Comparison of ENCODE assay signal across 23 cellular contexts in genomic region chr20:57806975-57807374, GRCh38.
A peak's percentile ranks its signal among the peaks of the same experiment; 100 is the strongest.
DNase-seq lines count a peak whose midpoint lies in the region; ATAC-seq and TF ChIP-seq lines count a peak whose summit lies in the region.
"Had no signal": no experiment of that assay in that cellular context is flagged by ENCODE, and none has a peak within 500 bp of the region (broad histone marks: within the 10 kb centered on the region; RNA-seq: fewer than 3 reads in every experiment).

No MANE protein-coding gene starts in this region.

- no peak for TF ChIP-seq POLR2A in spleen (IDR thresholded peaks at IDR 0.05)

- H3K4me1 ChIP-seq in osteoblast (ENCODE audit: insufficient read depth, low read length) (no peaks in the 10 kb centered on the region), spleen (no peaks in the 10 kb centered on the region)
- H3K4me1 ChIP-seq: BE2C had no signal

- H3K27ac ChIP-seq in osteoblast (ENCODE audit: low read depth, low read length) = no peak overlapping the region
- no peak overlapping the region for H3K27ac ChIP-seq in spleen
- H3K27ac ChIP-seq: BLaER1 treated with 17β-estradiol and CSF1 and Interleukin-3, amounts not matched to agents 10 nM and 100 nM had no signal

- ATAC-seq in activated naive CD8-positive, alpha-beta T cell treated with anti-CD3 and anti-CD28 coated beads, Interleukin-2, amount 50 U/mL, for 24 hours = no peak
- ATAC-seq: A549, GM12878, GM23338, HCT116 had no signal

- no peaks in the 10 kb centered on the region for H3K9me3 ChIP-seq in osteoblast (ENCODE audit: low read depth, low read length)
- no peaks in the 10 kb centered on the region for H3K9me3 ChIP-seq in spleen
- H3K9me3 ChIP-seq: A549; BE2C; BLaER1 treated with 17β-estradiol and CSF1 and Interleukin-3, amounts not matched to agents 10 nM and 100 nM had no signal

- intact Hi-C loops in spleen (cut with DNase I; ENCODE audit: low total_unique reads) = no loop called here

- H3K27me3 ChIP-seq in osteoblast (ENCODE audit: insufficient read depth, low read length) = peaks cover 8% of the 10 kb centered on the region
- H3K27me3 ChIP-seq in spleen (replicated peaks in 1 of 7) = peaks cover 0 to 9% (median 0%) of the 10 kb centered on the region in 7 donors
- H3K27me3 ChIP-seq: BE2C; BLaER1 treated with 17β-estradiol and CSF1 and Interleukin-3, amounts not matched to agents 10 nM and 100 nM had no signal

- H3K79me2 ChIP-seq in osteoblast (ENCODE audit: insufficient read depth, low read length) = no peaks in the 10 kb centered on the region

- no peaks in the 10 kb centered on the region for H3K27me3 Mint-ChIP-seq in chondrocyte (ENCODE audit: low read depth)
- peaks cover 7% of the 10 kb centered on the region for H3K27me3 Mint-ChIP-seq in activated naive CD8-positive, alpha-beta T cell treated with anti-CD3 and anti-CD28 coated beads, Interleukin-2, amount 50 U/mL, for 24 hours

- no peaks in the 10 kb centered on the region for H4K20me1 ChIP-seq in osteoblast (ENCODE audit: insufficient read depth, low read length)

- WGBS in spleen, 5 donors = 91 to 98% (median 93%) methylated on average over 4 of the region's 4 CpGs

- no peak overlapping the region for H3K4me3 Mint-ChIP-seq in chondrocyte (ENCODE audit: unreplicated experiment)
- no peak overlapping the region for H3K4me3 Mint-ChIP-seq in activated naive CD8-positive, alpha-beta T cell treated with anti-CD3 and anti-CD28 coated beads, Interleukin-2, amount 50 U/mL, for 24 hours
- H3K4me3 Mint-ChIP-seq: CD14-positive monocyte; CD4-positive, alpha-beta T cell; CD8-positive, alpha-beta memory T cell; GM23338; H9 had no signal

- H2AFZ ChIP-seq in osteoblast (ENCODE audit: low read length) = no peak overlapping the region
- H2AFZ ChIP-seq: GM23338 had no signal

- no peaks in the 10 kb centered on the region for H3K9me3 Mint-ChIP-seq in chondrocyte (ENCODE audit: low read depth)
- no peaks in the 10 kb centered on the region for H3K9me3 Mint-ChIP-seq in activated naive CD8-positive, alpha-beta T cell treated with anti-CD3 and anti-CD28 coated beads, Interleukin-2, amount 50 U/mL, for 24 hours
- H3K9me3 Mint-ChIP-seq: CD14-positive monocyte; CD4-positive, alpha-beta T cell; CD8-positive, alpha-beta memory T cell; GM23338; H9 had no signal

- H3K36me3 Mint-ChIP-seq in chondrocyte (ENCODE audit: low read depth) = no peaks in the 10 kb centered on the region
- no peaks in the 10 kb centered on the region for H3K36me3 Mint-ChIP-seq in activated naive CD8-positive, alpha-beta T cell treated with anti-CD3 and anti-CD28 coated beads, Interleukin-2, amount 50 U/mL, for 24 hours (ENCODE audit: low read depth)
- H3K36me3 Mint-ChIP-seq: CD14-positive monocyte; CD8-positive, alpha-beta memory T cell had no signal

- no peak overlapping the region for H3K27ac Mint-ChIP-seq in chondrocyte (ENCODE audit: unreplicated experiment)
- no peak overlapping the region for H3K27ac Mint-ChIP-seq in activated naive CD8-positive, alpha-beta T cell treated with anti-CD3 and anti-CD28 coated beads, Interleukin-2, amount 50 U/mL, for 24 hours
- H3K27ac Mint-ChIP-seq: CD14-positive monocyte; CD4-positive, alpha-beta T cell; CD8-positive, alpha-beta memory T cell; GM23338 had no signal

- H3K4me2 ChIP-seq in osteoblast (ENCODE audit: insufficient read depth, low read length) = no peak overlapping the region
- H3K4me2 ChIP-seq: A549; BLaER1 treated with 17β-estradiol and CSF1 and Interleukin-3, amounts not matched to agents 10 nM and 100 nM; GM23338 had no signal

- H3K4me1 Mint-ChIP-seq in chondrocyte (ENCODE audit: low read depth) = peaks cover 52% of the 10 kb centered on the region
- no peaks in the 10 kb centered on the region for H3K4me1 Mint-ChIP-seq in activated naive CD8-positive, alpha-beta T cell treated with anti-CD3 and anti-CD28 coated beads, Interleukin-2, amount 50 U/mL, for 24 hours
- H3K4me1 Mint-ChIP-seq: CD14-positive monocyte; CD8-positive, alpha-beta memory T cell had no signal

- DNase-seq in chondrocyte (ENCODE audit: low spot score) = peak; percentile 49
- DNase-seq in osteoblast (ENCODE audit: insufficient read length, low spot score, missing footprints) = peak; percentile 61
- peak; percentile 23 for DNase-seq in spleen
- DNase-seq in RPMI8226 = no peak
- DNase-seq in activated naive CD8-positive, alpha-beta T cell treated with anti-CD3 and anti-CD28 coated beads, Interleukin-2, amount 50 U/mL, for 24 hours = no peak
- DNase-seq in ecto neural progenitor cell (ENCODE audit: low spot score) = no peak
- DNase-seq: 8988T; ACHN; AML-193; BE2C; CD4-positive, alpha-beta T cell; CD8-positive, alpha-beta memory T cell; DMS 273 treated with DMSO at 0.1 percent for 48 hours; DMS79; EL; GDM1; H9 had no signal

- no peak for TF ChIP-seq CTCF in chondrocyte (IDR thresholded peaks at IDR 0.05)
- no peak for TF ChIP-seq CTCF in osteoblast (IDR thresholded peaks at IDR 0.05; ENCODE audit: extremely low read depth, low read depth, low read length)
- no peak for TF ChIP-seq CTCF in spleen (IDR thresholded peaks at IDR 0.05 in 8 of 11, conservative IDR thresholded peaks at IDR 0.05 in 3 of 11)

- H3K36me3 ChIP-seq in osteoblast (ENCODE audit: insufficient read depth, low read length) = no peaks in the 10 kb centered on the region
- H3K36me3 ChIP-seq in spleen = no peaks in the 10 kb centered on the region
- H3K36me3 ChIP-seq: BE2C; BLaER1 treated with 17β-estradiol and CSF1 and Interleukin-3, amounts not matched to agents 10 nM and 100 nM had no signal

- H3K4me3 ChIP-seq in osteoblast (ENCODE audit: insufficient read depth, low read length) (no peak overlapping the region), spleen (no peak overlapping the region)
- H3K4me3 ChIP-seq: A549; BLaER1 treated with 17β-estradiol and CSF1 and Interleukin-3, amounts not matched to agents 10 nM and 100 nM; GM12878; GM23338 had no signal

Comparison
In these comparisons a context has a peak if more than half of its experiments do, and no peak if none do; other contexts are left out.
1. DNase-seq: peak in chondrocyte (single experiment), osteoblast (single experiment) and spleen (single experiment); none in RPMI8226 (single experiment), activated naive CD8-positive, alpha-beta T cell treated with anti-CD3 and anti-CD28 coated beads, Interleukin-2, amount 50 U/mL, for 24 hours (single experiment) and ecto neural progenitor cell (single experiment).